Comparison of ENCODE assay signal across 13 cellular contexts in the genomic region with DNA sequence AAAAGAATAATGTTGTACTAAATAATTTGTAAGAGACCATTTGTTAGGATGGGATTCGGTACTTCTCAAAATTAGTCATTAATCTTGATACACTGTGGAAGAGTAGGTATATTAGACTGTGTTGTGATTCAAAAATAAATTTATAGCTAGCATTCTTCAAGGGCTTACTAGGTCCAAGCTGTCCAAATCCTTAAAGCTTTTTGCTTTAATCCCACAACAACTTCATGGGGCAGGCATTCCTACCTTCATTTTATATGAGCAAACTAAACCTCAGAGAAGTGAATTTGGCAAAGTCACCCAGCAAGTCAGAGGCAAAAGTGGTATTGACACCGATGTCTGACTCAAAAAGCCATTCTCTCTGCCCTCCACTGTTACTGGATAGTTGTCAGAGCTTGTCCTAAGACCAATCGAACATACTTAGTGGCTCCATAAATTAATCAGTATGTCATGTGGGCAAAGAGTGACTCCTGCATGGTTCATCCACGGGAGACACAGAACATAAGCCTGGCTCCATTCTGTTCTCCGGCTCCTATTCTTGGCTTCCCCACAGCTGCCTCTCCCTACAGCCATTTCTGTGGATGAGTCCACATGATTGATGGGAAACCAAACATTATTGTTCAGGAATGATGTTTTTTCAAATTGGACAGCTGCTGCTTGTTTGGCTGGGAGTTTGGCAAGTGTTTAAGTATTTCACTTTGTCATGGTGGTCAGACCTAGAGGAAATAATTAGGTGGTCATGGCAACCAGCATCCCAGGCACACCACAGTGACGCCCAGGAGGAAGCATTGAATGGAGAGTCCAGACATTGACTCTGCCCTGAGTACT.
A peak's percentile ranks its signal among the peaks of the same experiment; 100 is the strongest.
DNase-seq lines count a peak whose midpoint lies in the region.
"Had no signal": no experiment of that assay in that cellular context is flagged by ENCODE, and none has a peak within 500 bp of the region (broad histone marks: within the 10 kb centered on the region; RNA-seq: fewer than 3 reads in every experiment).

No MANE protein-coding gene starts in this region.

- peaks cover 3% of the 10 kb centered on the region for H3K9me3 Mint-ChIP-seq in activated naive CD4-positive, alpha-beta T cell treated with anti-CD3 and anti-CD28 coated beads for 36 hours

- no peak overlapping the region for H2AFZ ChIP-seq in mesenchymal stem cell (ENCODE audit: low read depth, low read length)

- peak overlapping the region; percentile 44 for H2BK15ac ChIP-seq in mesenchymal stem cell (ENCODE audit: low read depth, poor library complexity, severe bottlenecking)

- no peak overlapping the region for H3K4me3 Mint-ChIP-seq in activated naive CD4-positive, alpha-beta T cell treated with anti-CD3 and anti-CD28 coated beads for 36 hours
- H3K4me3 Mint-ChIP-seq: activated CD8-positive, alpha-beta T cell treated with anti-CD3 and anti-CD28 coated beads for 36 hours; stimulated activated memory B cell treated with anti-CD40 and anti-IgM and Interleukin-4, amounts not matched to agents 10 μg/mL and 1 μg/mL and 100 μg/mL, for 72 hours had no signal

- H2BK12ac ChIP-seq in mesenchymal stem cell (ENCODE audit: low read length in 2 of 2): no peak overlapping the region

- peaks cover 21% of the 10 kb centered on the region for H3K27me3 Mint-ChIP-seq in activated naive CD4-positive, alpha-beta T cell treated with anti-CD3 and anti-CD28 coated beads for 36 hours (ENCODE audit: low read depth)
- H3K27me3 Mint-ChIP-seq: activated CD8-positive, alpha-beta T cell treated with anti-CD3 and anti-CD28 coated beads for 36 hours; stimulated activated memory B cell treated with anti-CD40 and anti-IgM and Interleukin-4, amounts not matched to agents 10 μg/mL and 1 μg/mL and 100 μg/mL, for 72 hours had no signal

- no peak overlapping the region for H3K18ac ChIP-seq in mesenchymal stem cell (ENCODE audit: low read depth in 1 of 2, low read length in 2 of 2)

- H3K36me3 ChIP-seq in mesenchymal stem cell (ENCODE audit: control insufficient read depth in 1 of 2, insufficient read depth in 2 of 2, low read depth in 1 of 2, low read length in 2 of 2): no peaks in the 10 kb centered on the region

- no peak overlapping the region for H3K27ac ChIP-seq in mesenchymal stem cell (ENCODE audit: low read length, poor library complexity, severe bottlenecking)

- H3K9ac ChIP-seq in mesenchymal stem cell (ENCODE audit: low read length): peak overlapping the region; percentile 72

- H3K4me1 ChIP-seq in mesenchymal stem cell (ENCODE audit: control insufficient read depth, insufficient read depth, low read depth, low read length): no peaks in the 10 kb centered on the region

- no peak overlapping the region for H2BK120ac ChIP-seq in mesenchymal stem cell (ENCODE audit: low read depth, low read length)

- H3K14ac ChIP-seq in mesenchymal stem cell (ENCODE audit: low read length in 2 of 2): no peak overlapping the region

- no peak overlapping the region for H4K8ac ChIP-seq in mesenchymal stem cell (ENCODE audit: low read length)

- no peak overlapping the region for H2AK5ac ChIP-seq in mesenchymal stem cell (ENCODE audit: low read length, severe bottlenecking)

- H3K4me1 Mint-ChIP-seq in activated naive CD4-positive, alpha-beta T cell treated with anti-CD3 and anti-CD28 coated beads for 36 hours (ENCODE audit: low read depth): no peaks in the 10 kb centered on the region
- H3K4me1 Mint-ChIP-seq: stimulated activated memory B cell treated with anti-CD40 and anti-IgM and Interleukin-4, amounts not matched to agents 10 μg/mL and 1 μg/mL and 100 μg/mL, for 72 hours had no signal

- H3K23ac ChIP-seq in mesenchymal stem cell (ENCODE audit: low read length in 2 of 2): no peak overlapping the region

- H3K36me3 Mint-ChIP-seq in activated naive CD4-positive, alpha-beta T cell treated with anti-CD3 and anti-CD28 coated beads for 36 hours (ENCODE audit: low read depth): no peaks in the 10 kb centered on the region
- H3K36me3 Mint-ChIP-seq: stimulated activated memory B cell treated with anti-CD40 and anti-IgM and Interleukin-4, amounts not matched to agents 10 μg/mL and 1 μg/mL and 100 μg/mL, for 72 hours had no signal

- intact Hi-C loops in activated naive CD4-positive, alpha-beta T cell treated with anti-CD3 and anti-CD28 coated beads for 36 hours (cut with micrococcal nuclease): no loop called here
- intact Hi-C loops in head of caudate nucleus (cut with DNase I): no loop called here

- H3K79me1 ChIP-seq in mesenchymal stem cell (replicated peaks; ENCODE audit: low read length, poor library complexity, severe bottlenecking): no peaks in the 10 kb centered on the region

- DNase-seq in COLO668 (lab: John Stamatoyannopoulos, UW; ENCODE audit: unreplicated experiment) (peak; percentile 63), NCI-H1105 (lab: John Stamatoyannopoulos, UW) (peak; percentile 29), astrocyte of the hippocampus (ENCODE audit: low read depth, low spot score) (peak; percentile 94), mesenchymal stem cell (peak; percentile 72), NCI-H2107 (lab: John Stamatoyannopoulos, UW) (no peak), T-helper 9 cell (no peak), head of caudate nucleus (no peak)
- no peak for DNase-seq in activated naive CD4-positive, alpha-beta T cell treated with anti-CD3 and anti-CD28 coated beads for 36 hours
- DNase-seq: activated CD8-positive, alpha-beta T cell treated with anti-CD3 and anti-CD28 coated beads for 36 hours; midbrain; NCI-H2029; SIG-M5 had no signal

- H3K27me3 ChIP-seq in mesenchymal stem cell (ENCODE audit: control insufficient read depth in 1 of 2, insufficient read depth in 1 of 2, low read length in 2 of 2): no peaks in the 10 kb centered on the region

- no peak overlapping the region for H4K91ac ChIP-seq in mesenchymal stem cell (ENCODE audit: low read length)

- no peak overlapping the region for H3K4ac ChIP-seq in mesenchymal stem cell (ENCODE audit: low read depth in 1 of 2, low read length in 2 of 2)

- 66% methylated on average over 6 of the region's 6 CpGs for WGBS in mesenchymal stem cell

- H3K4me3 ChIP-seq in mesenchymal stem cell (ENCODE audit: insufficient read depth in 1 of 2, low read depth in 1 of 2, low read length in 2 of 2): no peak overlapping the region

- no peak overlapping the region for H3K4me2 ChIP-seq in mesenchymal stem cell (ENCODE audit: low read length, poor library complexity, severe bottlenecking)

- H3K27ac Mint-ChIP-seq in activated naive CD4-positive, alpha-beta T cell treated with anti-CD3 and anti-CD28 coated beads for 36 hours: no peak overlapping the region
- H3K27ac Mint-ChIP-seq: activated CD8-positive, alpha-beta T cell treated with anti-CD3 and anti-CD28 coated beads for 36 hours; stimulated activated memory B cell treated with anti-CD40 and anti-IgM and Interleukin-4, amounts not matched to agents 10 μg/mL and 1 μg/mL and 100 μg/mL, for 72 hours had no signal

- H2BK5ac ChIP-seq in mesenchymal stem cell (ENCODE audit: low read depth, low read length, poor library complexity, severe bottlenecking): no peak overlapping the region

- peaks cover 8% of the 10 kb centered on the region for H3K9me3 ChIP-seq in mesenchymal stem cell (ENCODE audit: control insufficient read depth, low read length)

- CTCF ChIA-PET in activated naive CD4-positive, alpha-beta T cell treated with anti-CD3 and anti-CD28 coated beads for 36 hours (lab: Charles Lee): no interaction called here

Comparison
In these comparisons a context has a peak if more than half of its experiments do, and no peak if none do; other contexts are left out.
1. DNase-seq: peak in COLO668 (single experiment), NCI-H1105 (single experiment), astrocyte of the hippocampus (single experiment) and mesenchymal stem cell (single experiment); none in NCI-H2107 (single experiment), activated naive CD4-positive, alpha-beta T cell treated with anti-CD3 and anti-CD28 coated beads for 36 hours (single experiment), T-helper 9 cell (single experiment) and head of caudate nucleus (0 of 42).